ENCODE assay signal across 16 cellular contexts in genomic region chr16:87458424-87458915, GRCh38. TPM values are rescaled to one million over a fixed set of nuclear protein-coding genes. Genes with fewer than 3 reads are reported as not detected.
DNase-seq lines count a peak whose midpoint lies in the region; ATAC-seq, FAIRE-seq and TF ChIP-seq lines count a peak whose summit lies in the region.
"Had no signal": no experiment of that assay in that cellular context is flagged by ENCODE, and none has a peak within 500 bp of the region (broad histone marks: within the 10 kb centered on the region; RNA-seq: fewer than 3 reads in every experiment).

No MANE protein-coding gene starts in this region.

- TF ChIP-seq CTCF in heart left ventricle (IDR thresholded peaks at IDR 0.05) (no peak), astrocyte (IDR thresholded peaks at IDR 0.05; ENCODE audit: insufficient read depth, low read depth, low read length) (no peak), vagina (IDR thresholded peaks at IDR 0.05) (no peak), suprapubic skin (IDR thresholded peaks at IDR 0.05) (no peak)

- H3K9me3 ChIP-seq in right cardiac atrium (ENCODE audit: control insufficient read depth, low read length) (no peaks in the 10 kb centered on the region), heart left ventricle (no peaks in the 10 kb centered on the region), astrocyte (ENCODE audit: insufficient read depth, low read depth, low read length) (no peaks in the 10 kb centered on the region), mesodermal cell (ENCODE audit: control insufficient read depth, low read length) (no peaks in the 10 kb centered on the region), vagina (no peaks in the 10 kb centered on the region), suprapubic skin (no peaks in the 10 kb centered on the region)
- H3K9me3 ChIP-seq: gastroesophageal sphincter, uterus had no signal

- no peaks in the 10 kb centered on the region for H3K9me3 Mint-ChIP-seq in astrocyte (ENCODE audit: unreplicated experiment)
- H3K9me3 Mint-ChIP-seq: GM23338, IgD-negative memory B cell had no signal

- peaks cover 25% of the 10 kb centered on the region for H4K20me1 ChIP-seq in astrocyte (ENCODE audit: insufficient read depth, low read length)

- WGBS in right cardiac atrium, result 87% methylated on average over 23 of the region's 23 CpGs
- 83 to 89% (median 87%) methylated on average over 23 of the region's 23 CpGs for WGBS in heart left ventricle, 4 donors
- 95 to 98% methylated on average over 22 of the region's 23 CpGs for WGBS in mesodermal cell (ENCODE audit: insufficient coverage in 2 of 2), 2 experiments
- WGBS in suprapubic skin, result 88% methylated on average over 23 of the region's 23 CpGs

- H3K27me3 Mint-ChIP-seq in astrocyte (ENCODE audit: low read depth, unreplicated experiment), result no peaks in the 10 kb centered on the region

- H3K9ac ChIP-seq in astrocyte (ENCODE audit: low read length), result peak overlapping the region; percentile 80

- H3K27ac ChIP-seq in right cardiac atrium (ENCODE audit: low read length) (peak overlapping the region; percentile 9), heart left ventricle (peak overlapping the region in 1 of 12 donors; percentile 8), astrocyte (ENCODE audit: low read depth, low read length) (peak overlapping the region; percentile 92), mesodermal cell (ENCODE audit: low read depth, low read length, severe bottlenecking) (peak overlapping the region; percentile 78), vagina (peak overlapping the region; percentile 68), suprapubic skin (no peak overlapping the region)
- H3K27ac ChIP-seq: SK-N-MC had no signal

- H3K4me1 Mint-ChIP-seq in astrocyte (ENCODE audit: low read depth, unreplicated experiment), result peaks cover 60% of the 10 kb centered on the region

- TF ChIP-seq EP300 in suprapubic skin (IDR thresholded peaks at IDR 0.05), result no peak

- TF ChIP-seq POLR2A in heart left ventricle (IDR thresholded peaks at IDR 0.05), result no peak
- TF ChIP-seq POLR2A in vagina (IDR thresholded peaks at IDR 0.05), result no peak
- no peak for TF ChIP-seq POLR2A in suprapubic skin (IDR thresholded peaks at IDR 0.05)

- no peak overlapping the region for H3K4me3 Mint-ChIP-seq in astrocyte (ENCODE audit: unreplicated experiment)
- H3K4me3 Mint-ChIP-seq: GM23338, IgD-negative memory B cell had no signal

- H3K4me2 ChIP-seq in astrocyte (ENCODE audit: low read length), result peak overlapping the region; percentile 66
- H3K4me2 ChIP-seq: GM23338 had no signal

- peaks cover 50% of the 10 kb centered on the region for H3K79me2 ChIP-seq in astrocyte (ENCODE audit: insufficient read depth, low read length)

- FAIRE-seq in astrocyte (lab: Jason Lieb, UNC), result no peak
- FAIRE-seq: bronchial epithelial cell had no signal

- H2AFZ ChIP-seq in astrocyte (ENCODE audit: low read depth, low read length), result no peak overlapping the region
- H2AFZ ChIP-seq: GM23338 had no signal

- H3K4me1 ChIP-seq in right cardiac atrium (ENCODE audit: control insufficient read depth, insufficient read depth, low read length) (peaks cover 6% of the 10 kb centered on the region), heart left ventricle (peaks cover 6 to 48% (median 29%) of the 10 kb centered on the region in 12 donors), astrocyte (ENCODE audit: insufficient read depth, low read length) (peaks cover 25% of the 10 kb centered on the region), mesodermal cell (ENCODE audit: control insufficient read depth, insufficient read depth, low read length, poor library complexity, severe bottlenecking) (peaks cover 21% of the 10 kb centered on the region), vagina (peaks cover 40% of the 10 kb centered on the region), suprapubic skin (peaks cover 34% of the 10 kb centered on the region)

- no peak overlapping the region for H3K4me3 ChIP-seq in right cardiac atrium (ENCODE audit: low read length)
- H3K4me3 ChIP-seq in heart left ventricle, result no peak overlapping the region
- H3K4me3 ChIP-seq in astrocyte (ENCODE audit: insufficient read depth, low read depth, low read length), result peak overlapping the region; percentile 24
- no peak overlapping the region for H3K4me3 ChIP-seq in mesodermal cell (ENCODE audit: extremely low read depth, insufficient read depth, low read length, poor library complexity, severe bottlenecking)
- no peak overlapping the region for H3K4me3 ChIP-seq in vagina
- no peak overlapping the region for H3K4me3 ChIP-seq in suprapubic skin
- H3K4me3 ChIP-seq: gastroesophageal sphincter, GM23338, SK-N-MC, uterus had no signal

- ATAC-seq in right cardiac atrium, result no peak
- ATAC-seq in heart left ventricle, result no peak
- no peak for ATAC-seq in left colon
- ATAC-seq: gastroesophageal sphincter, GM23338 had no signal

- peaks cover 8% of the 10 kb centered on the region for H3K36me3 Mint-ChIP-seq in astrocyte (ENCODE audit: low read depth, unreplicated experiment)

- no peaks in the 10 kb centered on the region for H3K27me3 ChIP-seq in right cardiac atrium (ENCODE audit: control insufficient read depth, insufficient read depth)
- H3K27me3 ChIP-seq in heart left ventricle, result no peaks in the 10 kb centered on the region
- H3K27me3 ChIP-seq in astrocyte (ENCODE audit: insufficient read depth, low read length), result no peaks in the 10 kb centered on the region
- H3K27me3 ChIP-seq in vagina, result no peaks in the 10 kb centered on the region
- H3K27me3 ChIP-seq in suprapubic skin, result no peaks in the 10 kb centered on the region
- H3K27me3 ChIP-seq: gastroesophageal sphincter, uterus had no signal

- DNase-seq in right cardiac atrium (peak in 1 of 3 donors; percentile 41), heart left ventricle (no peak), astrocyte (ENCODE audit: low read depth) (no peak), vagina (ENCODE audit: extremely low spot score in 2 of 2) (no peak), left colon (no peak), suprapubic skin (ENCODE audit: low spot score in 2 of 2) (no peak)
- no peak for DNase-seq in stimulated activated CD8-positive, alpha-beta memory T cell treated with anti-CD3 and anti-CD28 coated beads, Interleukin-4, amount 100 ng/mL, for 48 hours
- DNase-seq: activated gamma-delta T cell, NCI-H1105 treated with DMSO at 0.1 percent for 48 hours, uterus had no signal

- peak overlapping the region; percentile 92 for H3K27ac Mint-ChIP-seq in astrocyte (ENCODE audit: unreplicated experiment)
- H3K27ac Mint-ChIP-seq: GM23338, IgD-negative memory B cell had no signal

- H3K36me3 ChIP-seq in heart left ventricle, result peaks cover 0 to 49% (median 27%) of the 10 kb centered on the region in 9 donors
- peaks cover 4% of the 10 kb centered on the region for H3K36me3 ChIP-seq in astrocyte (ENCODE audit: insufficient read depth, low read length)
- H3K36me3 ChIP-seq in mesodermal cell (ENCODE audit: control insufficient read depth, insufficient read depth, low read length), result peaks cover 37% of the 10 kb centered on the region
- peaks cover 0 to 14% of the 10 kb centered on the region in 2 donors for H3K36me3 ChIP-seq in vagina
- peaks cover 32% of the 10 kb centered on the region for H3K36me3 ChIP-seq in suprapubic skin
- H3K36me3 ChIP-seq: uterus had no signal

- intact Hi-C loops in right cardiac atrium (cut with DNase I) (no loop called here), heart left ventricle (cut with DNase I) (loop anchor here in 1 of 10 donors (5.0 kb wide), 1 partner anchor 34 kb away; the partner anchor contains the start of gene ZCCHC14), vagina (cut with DNase I) (no loop called here), left colon (cut with DNase I, micrococcal nuclease) (no loop called here)

RNA-seq across cellular contexts. Expression of gene ZCCHC14, which starts 34.4 kb away (rescaled TPM):
- 10 to 100 TPM; 21.9 to 29.4 (median 23.0) TPM for total RNA-seq in right cardiac atrium
- 11.1 TPM for polyA plus RNA-seq in right cardiac atrium
- total RNA-seq in heart left ventricle, result 10 to 100 TPM in 6 of 9 donors, 1 to 10 TPM in 3; 9.2 to 18.4 (median 16.4) TPM
- polyA plus RNA-seq in heart left ventricle, result 10 to 100 TPM in 1 of 2 donors, 1 to 10 TPM in 1; 6.4 to 10.5 TPM
- 19.0 and 19.2 TPM in 2 replicates for total RNA-seq in astrocyte
- 21.6 TPM for polyA plus RNA-seq in mesodermal cell (2013, experiment 1 of 2)
- polyA plus RNA-seq in mesodermal cell (2013, experiment 2 of 2), result 18.5 TPM
- total RNA-seq in vagina, result 74.2 TPM
- total RNA-seq in left colon, result 10 to 100 TPM; 30.3 to 30.7 TPM
- total RNA-seq in suprapubic skin, result 10 to 100 TPM; 21.8 to 64.0 (median 28.8) TPM
